Comparison of ENCODE assay signal across 15 cellular contexts in the genomic region with DNA sequence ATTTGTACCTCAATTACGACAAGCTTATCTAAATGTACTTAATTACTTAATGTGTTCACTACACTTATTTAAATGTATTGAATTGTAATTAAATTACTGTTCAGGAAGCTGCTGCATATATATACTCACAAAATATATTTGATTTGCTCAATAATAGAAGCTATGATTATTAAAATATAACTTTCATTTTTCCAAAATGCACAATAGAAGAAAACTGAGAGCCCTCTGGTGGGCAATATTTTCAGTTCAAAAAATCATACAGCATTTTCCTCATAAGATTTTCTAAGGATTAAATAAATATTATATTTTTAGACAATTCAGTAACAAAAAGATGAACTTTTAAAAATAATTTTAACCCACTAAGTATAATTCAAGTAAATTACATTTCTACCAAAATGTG.
DNase-seq lines count a peak whose midpoint lies in the region; ATAC-seq, FAIRE-seq and TF ChIP-seq lines count a peak whose summit lies in the region.
"Had no signal": no experiment of that assay in that cellular context is flagged by ENCODE, and none has a peak within 500 bp of the region (broad histone marks: within the 10 kb centered on the region; RNA-seq: fewer than 3 reads in every experiment).

No MANE protein-coding gene starts in this region.

- no peaks in the 10 kb centered on the region for H3K79me2 ChIP-seq in PC-3 (ENCODE audit: low read length)
- H3K79me2 ChIP-seq in osteoblast (ENCODE audit: insufficient read depth, low read length): no peaks in the 10 kb centered on the region

- DNase-seq in D721Med (ENCODE audit: insufficient read length, low spot score) (no peak), PC-3 (peak; percentile 26), osteoblast (ENCODE audit: insufficient read length, low spot score, missing footprints) (no peak), NCI-H146 treated with DMSO at 0.1 percent for 48 hours (lab: John Stamatoyannopoulos, UW; ENCODE audit: unreplicated experiment) (no peak)
- DNase-seq in activated CD8-positive, alpha-beta T cell treated with anti-CD3 and anti-CD28 coated beads, Interleukin-2, amount 10 ng/mL, durations not matched to agents 7 days and 5 days: no peak
- DNase-seq: activated effector memory CD4-positive, alpha-beta T cell treated with Interleukin-2 at 50 U/mL for 16 hours; anterior cingulate cortex; CD4-positive, CD25-positive, alpha-beta regulatory T cell; EL; NCI-H2107 had no signal

- no peaks in the 10 kb centered on the region for H3K27me3 Mint-ChIP-seq in activated CD8-positive, alpha-beta T cell treated with anti-CD3 and anti-CD28 coated beads, Interleukin-2, amount 10 ng/mL, durations not matched to agents 7 days and 5 days (ENCODE audit: low read depth)
- H3K27me3 Mint-ChIP-seq: CD4-positive, CD25-positive, alpha-beta regulatory T cell; dendritic cell treated with granulocyte-macrophage colony-stimulating factor and Interleukin-4, amounts not matched to agents 40 ng/mL and 50 ng/mL, for 4 days had no signal

- no peaks in the 10 kb centered on the region for H3F3A ChIP-seq in PC-3 (ENCODE audit: low read length, unreplicated experiment)

- H3K9ac ChIP-seq in PC-3 (ENCODE audit: low read length): no peak overlapping the region

- POLR2A ChIA-PET in PC-3 (lab: Charles Lee; ENCODE audit: unreplicated experiment): interaction anchor here (0.6 kb wide), 1 partner anchor 79 kb away, joined by 4 read pairs; no protein-coding TSS in a partner anchor
- POLR2A ChIA-PET in activated CD8-positive, alpha-beta T cell treated with anti-CD3 and anti-CD28 coated beads, Interleukin-2, amount 10 ng/mL, durations not matched to agents 7 days and 5 days (lab: Charles Lee): no interaction called here

- ATAC-seq in PC-3: no peak
- ATAC-seq in HG03025 (IDR thresholded peaks at IDR 0.05; ENCODE audit: low FRiP score, unreplicated experiment): no peak
- ATAC-seq in activated CD8-positive, alpha-beta T cell treated with anti-CD3 and anti-CD28 coated beads, Interleukin-2, amount 10 ng/mL, durations not matched to agents 7 days and 5 days: no peak
- ATAC-seq: activated CD4-positive, CD25-positive, alpha-beta regulatory T cell treated with anti-CD3 and anti-CD28 coated beads, Interleukin-2, amount 50 U/mL, for 24 hours had no signal

- H3K36me3 Mint-ChIP-seq in activated CD8-positive, alpha-beta T cell treated with anti-CD3 and anti-CD28 coated beads, Interleukin-2, amount 10 ng/mL, durations not matched to agents 7 days and 5 days (ENCODE audit: low read depth): no peaks in the 10 kb centered on the region
- H3K36me3 Mint-ChIP-seq: CD4-positive, CD25-positive, alpha-beta regulatory T cell had no signal

- CTCF ChIA-PET in PC-3 (lab: Charles Lee): no interaction called here
- CTCF ChIA-PET in activated CD8-positive, alpha-beta T cell treated with anti-CD3 and anti-CD28 coated beads, Interleukin-2, amount 10 ng/mL, durations not matched to agents 7 days and 5 days (lab: Charles Lee): no interaction called here

- peak overlapping the region; percentile 34; the same call in 1 of the 2 replicates for H3K4me2 ChIP-seq in PC-3 (ENCODE audit: low read length)
- no peak overlapping the region for H3K4me2 ChIP-seq in osteoblast (ENCODE audit: insufficient read depth, low read length)

- H3K36me3 ChIP-seq in PC-3 (ENCODE audit: low read depth, low read length) (no peaks in the 10 kb centered on the region), osteoblast (ENCODE audit: insufficient read depth, low read length) (no peaks in the 10 kb centered on the region)
- H3K36me3 ChIP-seq: thoracic aorta had no signal

- TF ChIP-seq CTCF in D721Med (IDR thresholded peaks at IDR 0.05; ENCODE audit: insufficient read depth, missing control alignments) (peak; percentile 4), PC-3 (conservative IDR thresholded peaks at IDR 0.05; ENCODE audit: low read depth, low read length) (peak; percentile 45; the same call in 1 of the 2 replicates), osteoblast (IDR thresholded peaks at IDR 0.05; ENCODE audit: extremely low read depth, low read depth, low read length) (peak; percentile 42)

- no peak overlapping the region for H3K4me3 Mint-ChIP-seq in activated CD8-positive, alpha-beta T cell treated with anti-CD3 and anti-CD28 coated beads, Interleukin-2, amount 10 ng/mL, durations not matched to agents 7 days and 5 days
- H3K4me3 Mint-ChIP-seq: CD4-positive, CD25-positive, alpha-beta regulatory T cell; dendritic cell treated with granulocyte-macrophage colony-stimulating factor and Interleukin-4, amounts not matched to agents 40 ng/mL and 50 ng/mL, for 4 days had no signal

- intact Hi-C loops in PC-3 (cut with micrococcal nuclease): loop anchor here (2.0 kb wide), 1 partner anchor 80 kb away; no protein-coding TSS in a partner anchor

- BruUV-seq in PC-3 (replicated peaks; lab: Mats Ljungman, UMichigan): no TSS peak

- no peaks in the 10 kb centered on the region for H3K4me1 Mint-ChIP-seq in activated CD8-positive, alpha-beta T cell treated with anti-CD3 and anti-CD28 coated beads, Interleukin-2, amount 10 ng/mL, durations not matched to agents 7 days and 5 days (ENCODE audit: low read depth)
- H3K4me1 Mint-ChIP-seq: CD4-positive, CD25-positive, alpha-beta regulatory T cell had no signal

- H3K4me1 ChIP-seq in PC-3 (ENCODE audit: insufficient read depth, low read length): no peaks in the 10 kb centered on the region
- no peaks in the 10 kb centered on the region for H3K4me1 ChIP-seq in osteoblast (ENCODE audit: insufficient read depth, low read length)

- H3K9me3 ChIP-seq in PC-3 (ENCODE audit: low read length) (no peaks in the 10 kb centered on the region), osteoblast (ENCODE audit: low read depth, low read length) (no peaks in the 10 kb centered on the region)
- H3K9me3 ChIP-seq: thoracic aorta had no signal

- H3K4me3 ChIP-seq in PC-3 (ENCODE audit: low read length) (no peak overlapping the region), osteoblast (ENCODE audit: insufficient read depth, low read length) (no peak overlapping the region)
- H3K4me3 ChIP-seq: thoracic aorta had no signal

- H4K20me1 ChIP-seq in PC-3 (ENCODE audit: low read length) (no peaks in the 10 kb centered on the region), osteoblast (ENCODE audit: insufficient read depth, low read length) (no peaks in the 10 kb centered on the region)

- H2AFZ ChIP-seq in PC-3 (ENCODE audit: low read length) (no peak overlapping the region), osteoblast (ENCODE audit: low read length) (no peak overlapping the region)

- no peaks in the 10 kb centered on the region for H3K9me2 ChIP-seq in PC-3 (replicated peaks; ENCODE audit: low read length)

- H3K27ac ChIP-seq in PC-3 (ENCODE audit: low read length): no peak overlapping the region
- H3K27ac ChIP-seq in osteoblast (ENCODE audit: low read depth, low read length): no peak overlapping the region
- H3K27ac ChIP-seq: thoracic aorta had no signal

- FAIRE-seq in D721Med (lab: Jason Lieb, UNC) (no peak), endometrium (lab: Jason Lieb, UNC) (peak; percentile 63)

- H3K9me3 Mint-ChIP-seq in activated CD8-positive, alpha-beta T cell treated with anti-CD3 and anti-CD28 coated beads, Interleukin-2, amount 10 ng/mL, durations not matched to agents 7 days and 5 days (ENCODE audit: insufficient read depth): peaks cover 4% of the 10 kb centered on the region
- H3K9me3 Mint-ChIP-seq: dendritic cell treated with granulocyte-macrophage colony-stimulating factor and Interleukin-4, amounts not matched to agents 40 ng/mL and 50 ng/mL, for 4 days had no signal

- H3K27ac Mint-ChIP-seq in activated CD8-positive, alpha-beta T cell treated with anti-CD3 and anti-CD28 coated beads, Interleukin-2, amount 10 ng/mL, durations not matched to agents 7 days and 5 days: no peak overlapping the region
- H3K27ac Mint-ChIP-seq: CD4-positive, CD25-positive, alpha-beta regulatory T cell; dendritic cell treated with granulocyte-macrophage colony-stimulating factor and Interleukin-4, amounts not matched to agents 40 ng/mL and 50 ng/mL, for 4 days had no signal

- H3K27me3 ChIP-seq in PC-3 (ENCODE audit: low read length) (no peaks in the 10 kb centered on the region), osteoblast (ENCODE audit: insufficient read depth, low read length) (no peaks in the 10 kb centered on the region)
